Comparison of ENCODE assay signal across 14 cellular contexts in the genomic region with DNA sequence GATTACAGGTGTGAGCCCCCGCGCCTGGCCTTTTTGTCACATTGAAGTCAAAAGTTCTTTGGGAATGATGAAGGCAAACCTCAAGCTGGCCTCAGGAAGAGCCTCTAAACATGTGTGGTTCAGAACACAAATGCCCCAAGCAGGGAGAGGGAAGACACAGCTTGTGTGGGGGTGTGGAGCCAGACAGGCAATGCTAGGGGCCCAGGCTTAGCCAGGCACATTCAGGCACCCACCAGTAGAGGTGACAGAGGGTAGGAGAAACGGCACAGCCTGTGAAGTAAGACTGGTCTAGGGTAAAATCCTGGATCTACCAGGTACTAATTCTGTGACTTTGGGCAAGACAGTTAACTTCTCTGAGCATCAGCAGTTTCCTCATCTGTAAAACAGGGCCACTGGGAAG. TPM values are rescaled to one million over a fixed set of nuclear protein-coding genes. Genes with fewer than 3 reads are reported as not detected.
DNase-seq lines count a peak whose midpoint lies in the region; ATAC-seq and TF ChIP-seq lines count a peak whose summit lies in the region.
"Had no signal": no experiment of that assay in that cellular context is flagged by ENCODE, and none has a peak within 500 bp of the region (broad histone marks: within the 10 kb centered on the region; RNA-seq: fewer than 3 reads in every experiment).

No MANE protein-coding gene starts in this region.

- TF ChIP-seq CTCF in activated CD8-positive, alpha-beta T cell treated with anti-CD3 and anti-CD28 coated beads for 36 hours (IDR thresholded peaks at IDR 0.05), result peak; percentile 23

- peaks cover 65% of the 10 kb centered on the region for H3K4me1 Mint-ChIP-seq in activated CD4-positive, alpha-beta T cell treated with anti-CD3 and anti-CD28 coated beads for 36 hours
- H3K4me1 Mint-ChIP-seq in activated CD8-positive, alpha-beta T cell treated with anti-CD3 and anti-CD28 coated beads for 36 hours (ENCODE audit: low read depth), result peaks cover 48% of the 10 kb centered on the region

- ATAC-seq in activated CD4-positive, alpha-beta T cell treated with anti-CD3 and anti-CD28 coated beads for 36 hours, result peak; percentile 28
- ATAC-seq in activated CD8-positive, alpha-beta T cell treated with anti-CD3 and anti-CD28 coated beads for 36 hours, result peak; percentile 21
- no peak for ATAC-seq in left lobe of liver
- ATAC-seq in HG03378 (IDR thresholded peaks at IDR 0.05; ENCODE audit: unreplicated experiment), result no peak

- POLR2A ChIA-PET in activated CD4-positive, alpha-beta T cell treated with anti-CD3 and anti-CD28 coated beads for 36 hours (lab: Charles Lee), result interaction anchor here (1.1 to 3.4 kb wide), 3 partner anchors 13 to 127 kb away, joined by 3 to 34 read pairs (median 11); no protein-coding TSS in a partner anchor
- POLR2A ChIA-PET in activated CD8-positive, alpha-beta T cell treated with anti-CD3 and anti-CD28 coated beads for 36 hours (lab: Charles Lee), result interaction anchor here (0.6 to 4.2 kb wide), 5 partner anchors 13 to 92 kb away, joined by 3 to 28 read pairs (median 7); partner anchors contain the start of genes GABPB1 and SLC27A2

- H3K4me3 Mint-ChIP-seq in activated CD4-positive, alpha-beta T cell treated with anti-CD3 and anti-CD28 coated beads for 36 hours, result no peak overlapping the region
- no peak overlapping the region for H3K4me3 Mint-ChIP-seq in activated CD8-positive, alpha-beta T cell treated with anti-CD3 and anti-CD28 coated beads for 36 hours

- H3K9me3 Mint-ChIP-seq in activated CD4-positive, alpha-beta T cell treated with anti-CD3 and anti-CD28 coated beads for 36 hours (ENCODE audit: low read depth), result peaks cover 1% of the 10 kb centered on the region
- H3K9me3 Mint-ChIP-seq in activated CD8-positive, alpha-beta T cell treated with anti-CD3 and anti-CD28 coated beads for 36 hours, result peaks cover under 1% of the 10 kb centered on the region

- peaks cover 2% of the 10 kb centered on the region for H3K27me3 Mint-ChIP-seq in activated CD4-positive, alpha-beta T cell treated with anti-CD3 and anti-CD28 coated beads for 36 hours
- peaks cover 1% of the 10 kb centered on the region for H3K27me3 Mint-ChIP-seq in activated CD8-positive, alpha-beta T cell treated with anti-CD3 and anti-CD28 coated beads for 36 hours

- no peaks in the 10 kb centered on the region for H3K36me3 Mint-ChIP-seq in activated CD4-positive, alpha-beta T cell treated with anti-CD3 and anti-CD28 coated beads for 36 hours (ENCODE audit: low read depth)
- H3K36me3 Mint-ChIP-seq in activated CD8-positive, alpha-beta T cell treated with anti-CD3 and anti-CD28 coated beads for 36 hours (ENCODE audit: low read depth), result no peaks in the 10 kb centered on the region

- intact Hi-C loops in activated CD4-positive, alpha-beta T cell treated with anti-CD3 and anti-CD28 coated beads for 36 hours (cut with DNase I, micrococcal nuclease), result loop anchor here (1.0 to 5.0 kb wide), 7 partner anchors 13 to 1335 kb away; partner anchors contain the start of genes SLC27A2 (in 1 of the 2) and SPPL2A (in 1 of the 2)
- intact Hi-C loops in activated CD8-positive, alpha-beta T cell treated with anti-CD3 and anti-CD28 coated beads for 36 hours (cut with micrococcal nuclease), result loop anchor here (5.0 kb wide), 1 partner anchor 80 kb away; the partner anchor contains the start of gene SLC27A2

- DNase-seq in activated CD4-positive, alpha-beta T cell treated with anti-CD3 and anti-CD28 coated beads for 36 hours, result peak; percentile 45
- DNase-seq in activated CD4-positive, alpha-beta T cell treated with anti-CD3 and anti-CD28 coated beads, Interleukin-2, amount 50 U/mL, for 1 hour, result no peak
- peak in 40 of 76 experiments; percentile 3 to 66 (median 28) for DNase-seq in HUDEP-2 (lab: John Stamatoyannopoulos, UW; ENCODE audit: unreplicated experiment in 76 of 76)
- DNase-seq in activated CD8-positive, alpha-beta T cell treated with anti-CD3 and anti-CD28 coated beads for 36 hours, result peak; percentile 42
- peak; percentile 11 for DNase-seq in left lobe of liver (ENCODE audit: low spot score)
- DNase-seq in SKM-1 (lab: John Stamatoyannopoulos, UW; ENCODE audit: unreplicated experiment), result no peak
- no peak for DNase-seq in amniotic stem cell (lab: John Stamatoyannopoulos, UW)
- DNase-seq: activated CD4-positive, CD25-positive, alpha-beta regulatory T cell treated with anti-CD3 and anti-CD28 coated beads, Interleukin-2, amount 50 U/mL, for 72 hours; amygdala; DMS53; NCI-H1417; posterior cingulate gyrus had no signal

- H3K27ac Mint-ChIP-seq in activated CD4-positive, alpha-beta T cell treated with anti-CD3 and anti-CD28 coated beads for 36 hours, result peak overlapping the region; percentile 95
- peak overlapping the region; percentile 93 for H3K27ac Mint-ChIP-seq in activated CD8-positive, alpha-beta T cell treated with anti-CD3 and anti-CD28 coated beads for 36 hours

- CTCF ChIA-PET in activated CD4-positive, alpha-beta T cell treated with anti-CD3 and anti-CD28 coated beads for 36 hours (lab: Charles Lee), result interaction anchor here (0.6 to 4.8 kb wide), 4 partner anchors 12 to 98 kb away, joined by 3 to 32 read pairs (median 3); no protein-coding TSS in a partner anchor
- CTCF ChIA-PET in activated CD8-positive, alpha-beta T cell treated with anti-CD3 and anti-CD28 coated beads for 36 hours (lab: Charles Lee), result interaction anchor here (1.0 to 3.0 kb wide), 9 partner anchors 8 to 117 kb away, joined by 3 to 14 read pairs (median 6); partner anchors contain the start of gene SLC27A2

RNA-seq across cellular contexts. Expression of gene HDC, which starts 3.5 kb away (rescaled TPM):
- under 1 TPM; 0.18 to 0.32 TPM for total RNA-seq in activated CD4-positive, alpha-beta T cell treated with anti-CD3 and anti-CD28 coated beads for 36 hours
- total RNA-seq in activated CD8-positive, alpha-beta T cell treated with anti-CD3 and anti-CD28 coated beads for 36 hours, result not detected
- 0.23 TPM for total RNA-seq in left lobe of liver
- total RNA-seq: A673 had no signal

Comparison
In these comparisons a context has a peak if more than half of its experiments do, and no peak if none do; other contexts are left out.
1. DNase-seq: peak in activated CD4-positive, alpha-beta T cell treated with anti-CD3 and anti-CD28 coated beads for 36 hours (single experiment), HUDEP-2 (40 of 76), activated CD8-positive, alpha-beta T cell treated with anti-CD3 and anti-CD28 coated beads for 36 hours (single experiment) and left lobe of liver (single experiment); none in activated CD4-positive, alpha-beta T cell treated with anti-CD3 and anti-CD28 coated beads, Interleukin-2, amount 50 U/mL, for 1 hour (single experiment), SKM-1 (single experiment) and amniotic stem cell (single experiment).
2. ATAC-seq: peak in activated CD4-positive, alpha-beta T cell treated with anti-CD3 and anti-CD28 coated beads for 36 hours (single experiment) and activated CD8-positive, alpha-beta T cell treated with anti-CD3 and anti-CD28 coated beads for 36 hours (single experiment); none in left lobe of liver (single experiment) and HG03378 (single experiment).